ENCODE assay signal across 15 cellular contexts in the genomic region with DNA sequence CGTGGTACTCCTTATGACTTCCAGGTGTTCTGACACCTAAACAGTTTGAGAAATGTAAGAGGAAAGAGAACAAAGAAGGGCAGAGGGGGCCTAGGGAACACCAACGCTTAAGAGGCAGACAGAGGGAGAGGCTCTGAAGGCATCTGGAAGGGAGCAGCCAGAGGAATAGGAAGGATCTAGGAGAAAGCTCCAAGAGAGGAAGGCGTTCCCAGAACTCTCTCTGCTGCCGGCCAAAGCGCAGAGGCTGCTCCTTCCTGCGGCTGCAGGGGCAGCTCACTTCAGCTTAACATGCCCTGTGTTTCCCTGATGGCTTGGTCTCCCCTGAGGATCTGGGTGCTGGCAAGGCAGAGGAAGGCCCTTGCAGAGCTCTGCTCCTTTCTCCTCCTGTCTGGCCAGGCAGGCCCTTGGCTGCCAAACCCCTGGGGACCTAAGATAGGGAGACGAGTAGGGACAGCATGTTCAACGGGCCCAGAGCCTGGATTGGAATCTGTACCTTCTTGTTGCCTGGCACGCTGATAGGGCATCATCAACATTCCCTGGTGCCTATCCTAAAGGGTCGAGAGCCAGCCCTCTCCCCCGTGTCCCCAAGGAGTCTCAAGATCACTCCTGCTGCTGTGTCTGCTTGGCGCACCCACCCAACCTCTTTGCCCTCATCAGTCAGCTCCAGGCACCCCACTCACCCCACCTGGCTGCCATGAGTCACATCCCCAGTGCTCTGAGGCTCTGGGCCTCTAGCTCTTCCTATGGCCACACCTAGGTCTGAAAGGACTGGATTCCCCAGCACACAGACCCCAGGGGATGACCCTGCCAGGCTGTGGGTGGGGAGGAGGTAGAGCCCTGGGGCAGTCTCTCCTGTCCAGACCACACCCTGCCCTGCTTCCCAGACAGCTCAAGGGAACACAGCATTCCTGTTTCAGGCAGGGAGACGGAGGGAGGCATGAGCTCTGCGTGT. TPM values are rescaled to one million over a fixed set of nuclear protein-coding genes. Genes with fewer than 3 reads are reported as not detected.
DNase-seq lines count a peak whose midpoint lies in the region; ATAC-seq and TF ChIP-seq lines count a peak whose summit lies in the region.
"Had no signal": no experiment of that assay in that cellular context is flagged by ENCODE, and none has a peak within 500 bp of the region (broad histone marks: within the 10 kb centered on the region; RNA-seq: fewer than 3 reads in every experiment).

No MANE protein-coding gene starts in this region.

- peaks cover 69% of the 10 kb centered on the region for H3K4me1 Mint-ChIP-seq in MCF 10A (ENCODE audit: insufficient read depth, unreplicated experiment)
- peaks cover 1 to 7% (median 3%) of the 10 kb centered on the region in 3 donors for H3K4me1 Mint-ChIP-seq in CD8-positive, alpha-beta memory T cell

- intact Hi-C loops in HCT116 (cut with micrococcal nuclease) (no loop called here), MCF 10A (cut with micrococcal nuclease) (no loop called here)

- BruUV-seq in HCT116 (replicated peaks; lab: Mats Ljungman, UMichigan) = no TSS peak
- no TSS peak for BruUV-seq in MCF 10A (replicated peaks; lab: Mats Ljungman, UMichigan)

- no peaks in the 10 kb centered on the region for H3K9me2 ChIP-seq in HCT116 (ENCODE audit: insufficient read depth)

- no peaks in the 10 kb centered on the region for H3K79me2 ChIP-seq in HCT116 (ENCODE audit: insufficient read depth, low read length)

- CTCF ChIA-PET in HCT116 (lab: Charles Lee) (interaction anchor here (1.2 to 1.8 kb wide), 2 partner anchors 43 kb away, joined by 3 to 6 read pairs; no protein-coding TSS in a partner anchor), MCF 10A (lab: Yijun Ruan, JAX) (interaction anchor here (0.5 to 3.6 kb wide), 13 partner anchors 8 to 385 kb away, joined by 3 to 22 read pairs (median 3); partner anchors contain the start of gene LTBP2)
- CTCF ChIA-PET in CD8-positive, alpha-beta memory T cell (lab: Charles Lee) = no interaction called here

- H3K27me3 Mint-ChIP-seq in MCF 10A (ENCODE audit: insufficient read depth, unreplicated experiment) = no peaks in the 10 kb centered on the region
- H3K27me3 Mint-ChIP-seq in CD8-positive, alpha-beta memory T cell = peaks cover 17 to 52% of the 10 kb centered on the region in 2 donors
- H3K27me3 Mint-ChIP-seq: activated naive CD4-positive, alpha-beta T cell treated with anti-CD3 and anti-CD28 coated beads, Interleukin-2, amount 50 U/mL, for 24 hours; CD4-positive, alpha-beta T cell had no signal

- peak overlapping the region in 1 of 2 experiments; percentile 31; a peak in 1 of 4 replicates for H3K4me3 ChIP-seq in HCT116 (replicated peaks in 1 of 2; ENCODE audit: low read depth in 1 of 2, low read length in 2 of 2)
- H3K4me3 ChIP-seq in subcutaneous abdominal adipose tissue (ENCODE audit: low read depth in 1 of 5, low read length in 5 of 5) = no peak overlapping the region
- no peak overlapping the region for H3K4me3 ChIP-seq in CD8-positive, alpha-beta memory T cell (ENCODE audit: low read length)

- H2AFZ ChIP-seq in HCT116 (ENCODE audit: low read depth, low read length, poor library complexity, severe bottlenecking) = peak overlapping the region; percentile 31

- peak overlapping the region; percentile 50 for H3K27ac ChIP-seq in HCT116 (ENCODE audit: low read depth, low read length)
- peak overlapping the region; percentile 75 for H3K27ac ChIP-seq in subcutaneous abdominal adipose tissue (ENCODE audit: low read depth, low read length)
- no peak overlapping the region for H3K27ac ChIP-seq in CD8-positive, alpha-beta memory T cell (ENCODE audit: low read depth, low read length)

- DNase-seq in HCT116 (ENCODE audit: low read depth, low spot score) (no peak), MCF 10A (ENCODE audit: unreplicated experiment) (peak; percentile 96), islet precursor cell (peak; percentile 97), cerebellum (ENCODE audit: low spot score) (no peak), NCI-H2171 treated with DMSO at 0.1 percent for 48 hours (lab: John Stamatoyannopoulos, UW) (no peak)
- DNase-seq in stimulated activated naive CD4-positive, alpha-beta T cell treated with Interleukin-2 at 50 U/mL for 16 hours (lab: John Stamatoyannopoulos, UW) = no peak
- DNase-seq in CD8-positive, alpha-beta memory T cell = no peak
- DNase-seq: activated CD4-positive, alpha-beta T cell treated with anti-CD3 and anti-CD28 coated beads, Interleukin-2, amount 50 U/mL, for 1 hour; CD4-positive, alpha-beta T cell; MM.1S; naive thymus-derived CD4-positive, alpha-beta T cell; NCI-H510A; stimulated activated naive CD4-positive, alpha-beta T cell had no signal

- ATAC-seq in HCT116 = peak; percentile 74
- ATAC-seq: naive thymus-derived CD4-positive, alpha-beta T cell had no signal

- no peak; the same call in 1 of the 2 replicates for TF ChIP-seq RAD21 in HCT116 (IDR thresholded peaks at IDR 0.05; ENCODE audit: low read depth)

- H3K27ac Mint-ChIP-seq in MCF 10A (ENCODE audit: low read depth, unreplicated experiment) = peak overlapping the region; percentile 92
- no peak overlapping the region for H3K27ac Mint-ChIP-seq in CD8-positive, alpha-beta memory T cell
- H3K27ac Mint-ChIP-seq: activated naive CD4-positive, alpha-beta T cell treated with anti-CD3 and anti-CD28 coated beads, Interleukin-2, amount 50 U/mL, for 24 hours; CD4-positive, alpha-beta T cell; naive thymus-derived CD4-positive, alpha-beta T cell had no signal

- H4K20me1 ChIP-seq in HCT116 (ENCODE audit: insufficient read depth) = no peaks in the 10 kb centered on the region

- H3K9me3 Mint-ChIP-seq in MCF 10A (ENCODE audit: unreplicated experiment) = no peaks in the 10 kb centered on the region
- H3K9me3 Mint-ChIP-seq in CD8-positive, alpha-beta memory T cell = peaks cover 0 to 1% (median 0%) of the 10 kb centered on the region in 5 donors
- H3K9me3 Mint-ChIP-seq: activated naive CD4-positive, alpha-beta T cell treated with anti-CD3 and anti-CD28 coated beads, Interleukin-2, amount 50 U/mL, for 24 hours; CD4-positive, alpha-beta T cell; naive thymus-derived CD4-positive, alpha-beta T cell had no signal

- TF ChIP-seq CTCF in HCT116 (IDR thresholded peaks at IDR 0.05 in 2 of 3, conservative IDR thresholded peaks at IDR 0.05 in 1 of 3; ENCODE audit: borderline replicate concordance in 1 of 3, insufficient read depth in 1 of 3, low read depth in 2 of 3, low read length in 2 of 3) = no peak
- TF ChIP-seq CTCF in MCF 10A (IDR thresholded peaks at IDR 0.05; ENCODE audit: unreplicated experiment) = no peak

- no peaks in the 10 kb centered on the region for H3K9me3 ChIP-seq in HCT116 (ENCODE audit: control insufficient read depth in 1 of 2, insufficient read depth in 1 of 2, low read depth in 1 of 2, low read length in 2 of 2)
- no peaks in the 10 kb centered on the region for H3K9me3 ChIP-seq in subcutaneous abdominal adipose tissue (ENCODE audit: control insufficient read depth in 5 of 5, low read length in 5 of 5)
- H3K9me3 ChIP-seq in CD8-positive, alpha-beta memory T cell (ENCODE audit: low read length) = no peaks in the 10 kb centered on the region

- RAD21 ChIA-PET in HCT116 (lab: Charles Lee; ENCODE audit: low non-redundant PET in 1 of 2, low total read pairs in 2 of 2, uncharacterized antibody in 2 of 2, unreplicated experiment in 2 of 2) = no interaction called here

- H3K4me1 ChIP-seq in HCT116 (ENCODE audit: control insufficient read depth in 1 of 2, insufficient read depth in 2 of 2, low read length in 2 of 2) = peaks cover 33 to 65% of the 10 kb centered on the region in 2 experiments
- H3K4me1 ChIP-seq in subcutaneous abdominal adipose tissue (ENCODE audit: control insufficient read depth in 5 of 5, insufficient read depth in 5 of 5, low read length in 5 of 5) = peaks cover 15 to 72% (median 64%) of the 10 kb centered on the region in 5 donors
- peaks cover 1% of the 10 kb centered on the region for H3K4me1 ChIP-seq in CD8-positive, alpha-beta memory T cell (ENCODE audit: insufficient read depth, low read length)

- no peak for TF ChIP-seq POLR2A in HCT116 (IDR thresholded peaks at IDR 0.05; ENCODE audit: borderline replicate concordance, extremely low read depth, insufficient read depth, insufficient read length)

- peak overlapping the region; percentile 56 for H3K4me3 Mint-ChIP-seq in MCF 10A (ENCODE audit: unreplicated experiment)
- no peak overlapping the region for H3K4me3 Mint-ChIP-seq in CD8-positive, alpha-beta memory T cell
- H3K4me3 Mint-ChIP-seq: activated naive CD4-positive, alpha-beta T cell treated with anti-CD3 and anti-CD28 coated beads, Interleukin-2, amount 50 U/mL, for 24 hours; CD4-positive, alpha-beta T cell; naive thymus-derived CD4-positive, alpha-beta T cell had no signal

- peaks cover 7% of the 10 kb centered on the region for H3K36me3 Mint-ChIP-seq in MCF 10A (ENCODE audit: insufficient read depth, unreplicated experiment)
- peaks cover 0 to 2% (median 0%) of the 10 kb centered on the region in 3 donors for H3K36me3 Mint-ChIP-seq in CD8-positive, alpha-beta memory T cell
- H3K36me3 Mint-ChIP-seq: activated naive CD4-positive, alpha-beta T cell treated with anti-CD3 and anti-CD28 coated beads, Interleukin-2, amount 50 U/mL, for 24 hours; naive thymus-derived CD4-positive, alpha-beta T cell had no signal

- H3K27me3 ChIP-seq in HCT116 (ENCODE audit: insufficient read depth, low read length) = no peaks in the 10 kb centered on the region
- H3K27me3 ChIP-seq in subcutaneous abdominal adipose tissue (ENCODE audit: control insufficient read depth in 5 of 5, insufficient read depth in 4 of 5, low read length in 5 of 5) = no peaks in the 10 kb centered on the region
- peaks cover 20% of the 10 kb centered on the region for H3K27me3 ChIP-seq in CD8-positive, alpha-beta memory T cell (ENCODE audit: insufficient read depth, low read length, poor library complexity, severe bottlenecking)

- H3K36me3 ChIP-seq in HCT116 (ENCODE audit: control insufficient read depth in 1 of 2, insufficient read depth in 2 of 2, low read length in 2 of 2) = no peaks in the 10 kb centered on the region
- peaks cover 0 to 4% (median 0%) of the 10 kb centered on the region in 5 donors for H3K36me3 ChIP-seq in subcutaneous abdominal adipose tissue (ENCODE audit: control insufficient read depth in 5 of 5, insufficient read depth in 5 of 5, low read length in 5 of 5)
- H3K36me3 ChIP-seq in CD8-positive, alpha-beta memory T cell (ENCODE audit: insufficient read depth, low read length) = no peaks in the 10 kb centered on the region

- POLR2A ChIA-PET in HCT116 (lab: Charles Lee) = interaction anchor here (1.7 kb wide), 1 partner anchor 73 kb away, joined by 3 read pairs; the partner anchor contains the start of genes ISCA2 and NPC2
- POLR2A ChIA-PET in MCF 10A (lab: Yijun Ruan, JAX) = interaction anchor here (0.6 to 10.5 kb wide), 18 partner anchors 9 to 853 kb away, joined by 3 to 162 read pairs (median 4); partner anchors contain the start of genes ISCA2 and NPC2
- POLR2A ChIA-PET in CD8-positive, alpha-beta memory T cell (lab: Charles Lee) = no interaction called here

- peak overlapping the region; percentile 65 for H3K4me2 ChIP-seq in HCT116 (ENCODE audit: low read length)

- peak overlapping the region; percentile 43 for H3K9ac ChIP-seq in HCT116 (ENCODE audit: low read length)
- H3K9ac ChIP-seq in subcutaneous abdominal adipose tissue (ENCODE audit: low read length in 5 of 5) = peak overlapping the region in 3 of 5 donors; percentile 6 to 36 (median 23)

RNA-seq across cellular contexts. Expression of gene LTBP2, which starts 45.6 kb away (rescaled TPM):
- total RNA-seq in HCT116 (2021; ENCODE audit: unreplicated experiment) (1.5 TPM), MCF 10A (2022) (9.1 and 16.8 TPM in 2 replicates), cerebellum (0.91 TPM)
- 1.3 and 1.5 TPM in 2 replicates for polyA plus RNA-seq in HCT116 (2012)
- under 1 TPM; 0.24 to 0.42 TPM for total RNA-seq in CD8-positive, alpha-beta memory T cell
- 0.83 TPM for polyA plus RNA-seq in CD8-positive, alpha-beta memory T cell

Comparison
In these comparisons a context has a peak if more than half of its experiments do, and no peak if none do; other contexts are left out.
1. DNase-seq: peak in MCF 10A (single experiment) and islet precursor cell (single experiment); none in HCT116 (single experiment), cerebellum (single experiment), stimulated activated naive CD4-positive, alpha-beta T cell treated with Interleukin-2 at 50 U/mL for 16 hours (single experiment), NCI-H2171 treated with DMSO at 0.1 percent for 48 hours (single experiment) and CD8-positive, alpha-beta memory T cell (0 of 5).